In genomic region chr16:23464196-23464595, GRCh38 we compare ENCODE assay signal across 20 cellular contexts. TPM values are rescaled to one million over a fixed set of nuclear protein-coding genes. Genes with fewer than 3 reads are reported as not detected.
DNase-seq lines count a peak whose midpoint lies in the region; ATAC-seq, FAIRE-seq and TF ChIP-seq lines count a peak whose summit lies in the region.
"Had no signal": no experiment of that assay in that cellular context is flagged by ENCODE, and none has a peak within 500 bp of the region (broad histone marks: within the 10 kb centered on the region; RNA-seq: fewer than 3 reads in every experiment).

No MANE protein-coding gene starts in this region.

- SMC1A ChIA-PET in GM12878 (lab: Charles Lee; ENCODE audit: uncharacterized antibody, unreplicated experiment): no interaction called here

- BruUV-seq in GM12878 (replicated peaks; lab: Mats Ljungman, UMichigan) (TSS peak; percentile 4), HepG2 (replicated peaks; lab: Mats Ljungman, UMichigan) (no TSS peak)

- H3K4me1 Mint-ChIP-seq in CD8-positive, alpha-beta T cell (ENCODE audit: low read depth): no peaks in the 10 kb centered on the region
- no peaks in the 10 kb centered on the region for H3K4me1 Mint-ChIP-seq in activated naive CD8-positive, alpha-beta T cell treated with anti-CD3 and anti-CD28 coated beads for 36 hours

- CTCF ChIA-PET in CD8-positive, alpha-beta T cell (lab: Charles Lee): interaction anchor here (1.5 kb wide), 1 partner anchor 30 kb away, joined by 4 read pairs; no protein-coding TSS in a partner anchor
- CTCF ChIA-PET in GM12878 (lab: Yijun Ruan, JAX): no interaction called here
- CTCF ChIA-PET in HepG2 (lab: Yijun Ruan, JAX; ENCODE audit: low intra/inter-chr PET ratio, low total read pairs): no interaction called here

- no peaks in the 10 kb centered on the region for H3K4me1 ChIP-seq in CD8-positive, alpha-beta T cell (ENCODE audit: insufficient read depth, low read length)
- H3K4me1 ChIP-seq in GM12878 (ENCODE audit: control insufficient read depth, insufficient read depth, low read length) (no peaks in the 10 kb centered on the region), left ventricle myocardium inferior (peaks cover 28% of the 10 kb centered on the region), psoas muscle (peaks cover 20% of the 10 kb centered on the region), HepG2 (ENCODE audit: insufficient read depth, low read length) (no peaks in the 10 kb centered on the region)

- peaks cover 16% of the 10 kb centered on the region for H3K36me3 ChIP-seq in CD8-positive, alpha-beta T cell (ENCODE audit: insufficient read depth, low read length)
- H3K36me3 ChIP-seq in GM12878 (ENCODE audit: control insufficient read depth in 2 of 2, insufficient read depth in 2 of 2, low read length in 1 of 2) (peaks cover 15 to 19% of the 10 kb centered on the region in 2 experiments), left ventricle myocardium inferior (peaks cover 31% of the 10 kb centered on the region), psoas muscle (ENCODE audit: insufficient read depth in 1 of 2, low read depth in 1 of 2) (peaks cover 5 to 53% of the 10 kb centered on the region in 2 donors), HepG2 (replicated peaks in 1 of 2; ENCODE audit: control insufficient read depth in 1 of 2, insufficient read depth in 2 of 2, low read length in 2 of 2) (peaks cover 24 to 52% of the 10 kb centered on the region in 2 experiments)

- H3K27me3 ChIP-seq in CD8-positive, alpha-beta T cell (ENCODE audit: insufficient read depth, low read length): no peaks in the 10 kb centered on the region
- H3K27me3 ChIP-seq in GM12878 (replicated peaks in 1 of 2; ENCODE audit: control insufficient read depth in 2 of 2, insufficient read depth in 2 of 2, low read length in 1 of 2): no peaks in the 10 kb centered on the region
- no peaks in the 10 kb centered on the region for H3K27me3 ChIP-seq in left ventricle myocardium inferior (ENCODE audit: low read depth)
- no peaks in the 10 kb centered on the region for H3K27me3 ChIP-seq in psoas muscle (ENCODE audit: insufficient read depth in 3 of 3, low read length in 2 of 3)
- H3K27me3 ChIP-seq in HepG2 (ENCODE audit: control insufficient read depth in 1 of 2, insufficient read depth in 2 of 2, low read length in 2 of 2): no peaks in the 10 kb centered on the region

- peaks cover 47% of the 10 kb centered on the region for H3K36me3 Mint-ChIP-seq in CD8-positive, alpha-beta T cell
- H3K36me3 Mint-ChIP-seq in activated naive CD8-positive, alpha-beta T cell treated with anti-CD3 and anti-CD28 coated beads for 36 hours: no peaks in the 10 kb centered on the region

- no peak overlapping the region for H3K4me3 Mint-ChIP-seq in CD8-positive, alpha-beta T cell
- H3K4me3 Mint-ChIP-seq in activated naive CD8-positive, alpha-beta T cell treated with anti-CD3 and anti-CD28 coated beads for 36 hours: no peak overlapping the region
- H3K4me3 Mint-ChIP-seq: CD4-positive, alpha-beta memory T cell; effector memory CD8-positive, alpha-beta T cell had no signal

- TF ChIP-seq RAD21 in GM12878 (IDR thresholded peaks at IDR 0.05; ENCODE audit: insufficient read depth, low read depth, low read length) (no peak), HepG2 (CRISPR knock-in tag; IDR thresholded peaks at IDR 0.05) (no peak)

- TF ChIP-seq EP300 in GM12878 (IDR thresholded peaks at IDR 0.05; ENCODE audit: borderline replicate concordance in 1 of 2, control insufficient read depth in 1 of 2, low read depth in 2 of 2, low read length in 2 of 2): no peak
- no peak for TF ChIP-seq EP300 in HepG2 (IDR thresholded peaks at IDR 0.05; ENCODE audit: low read depth in 2 of 2, low read length in 2 of 2)
- no peak for TF ChIP-seq EP300 in HepG2 (CRISPR knock-in tag; IDR thresholded peaks at IDR 0.05; ENCODE audit: borderline replicate concordance)

- TF ChIP-seq POLR2A in GM12878 (IDR thresholded peaks at IDR 0.05; ENCODE audit: low read depth, low read length): no peak
- no peak for TF ChIP-seq POLR2A in HepG2 (IDR thresholded peaks at IDR 0.05; ENCODE audit: insufficient read depth in 1 of 2, low read depth in 2 of 2, low read length in 2 of 2)

- WGBS in GM12878 (ENCODE audit: insufficient coverage, insufficient replicate concordance, low lambda C conversion rate, missing lambda C conversion rate): 100% methylated on average over 1 of the region's 1 CpG
- WGBS in psoas muscle, 3 donors: 30 to 35% (median 33%) methylated on average over 1 of the region's 1 CpG
- 100% methylated on average over 1 of the region's 1 CpG for WGBS in HepG2 (ENCODE audit: low lambda C conversion rate)

- no peak overlapping the region for H3K4me2 ChIP-seq in GM12878 (ENCODE audit: control insufficient read depth, insufficient read depth)
- no peak overlapping the region for H3K4me2 ChIP-seq in HepG2 (ENCODE audit: low read depth, low read length)

- H3K9ac ChIP-seq in GM12878 (ENCODE audit: control insufficient read depth, insufficient read depth, low read length): no peak overlapping the region
- H3K9ac ChIP-seq in HepG2 (ENCODE audit: insufficient read depth, low read depth, low read length): no peak overlapping the region

- intact Hi-C loops in CD8-positive, alpha-beta T cell (cut with DNase I, micrococcal nuclease): no loop called here
- intact Hi-C loops in GM12878 (cut with micrococcal nuclease; ENCODE audit: unreplicated experiment): loop anchor here (10.0 kb wide), 1 partner anchor 91 kb away; the partner anchor contains the start of genes EARS2 and UBFD1
- intact Hi-C loops in left ventricle myocardium inferior (cut with micrococcal nuclease): no loop called here
- intact Hi-C loops in psoas muscle (cut with DNase I): no loop called here
- intact Hi-C loops in HepG2 (cut with micrococcal nuclease; ENCODE audit: unreplicated experiment): no loop called here

- no peaks in the 10 kb centered on the region for H3K27me3 Mint-ChIP-seq in CD8-positive, alpha-beta T cell (ENCODE audit: low read depth)
- no peaks in the 10 kb centered on the region for H3K27me3 Mint-ChIP-seq in activated naive CD8-positive, alpha-beta T cell treated with anti-CD3 and anti-CD28 coated beads for 36 hours
- H3K27me3 Mint-ChIP-seq: CD4-positive, alpha-beta memory T cell; effector memory CD8-positive, alpha-beta T cell had no signal

- H4K20me1 ChIP-seq in GM12878 (ENCODE audit: control insufficient read depth, insufficient read depth) (no peaks in the 10 kb centered on the region), HepG2 (ENCODE audit: insufficient read depth, low read length) (no peaks in the 10 kb centered on the region)

- no peaks in the 10 kb centered on the region for H3K9me3 ChIP-seq in CD8-positive, alpha-beta T cell (ENCODE audit: low read length)
- no peaks in the 10 kb centered on the region for H3K9me3 ChIP-seq in GM12878 (replicated peaks; ENCODE audit: control insufficient read depth, insufficient read depth, low read length)
- no peaks in the 10 kb centered on the region for H3K9me3 ChIP-seq in left ventricle myocardium inferior (replicated peaks)
- no peaks in the 10 kb centered on the region for H3K9me3 ChIP-seq in psoas muscle
- no peaks in the 10 kb centered on the region for H3K9me3 ChIP-seq in HepG2 (ENCODE audit: low read length)
- H3K9me3 ChIP-seq: thoracic aorta had no signal

- in situ Hi-C loops in GM12878 (cut with MboI): no loop called here
- in situ Hi-C loops in HepG2 (cut with HindIII; ENCODE audit: extremely low pct_ligation_motif_present, low pct_unique_long_range_greater_than_20kb): no loop called here

- H3K79me2 ChIP-seq in GM12878 (ENCODE audit: control insufficient read depth, insufficient read depth, low read length) (no peaks in the 10 kb centered on the region), HepG2 (ENCODE audit: insufficient read depth, low read length) (no peaks in the 10 kb centered on the region)

- H3K9me3 Mint-ChIP-seq in CD8-positive, alpha-beta T cell: no peaks in the 10 kb centered on the region
- H3K9me3 Mint-ChIP-seq in activated naive CD8-positive, alpha-beta T cell treated with anti-CD3 and anti-CD28 coated beads for 36 hours: no peaks in the 10 kb centered on the region
- H3K9me3 Mint-ChIP-seq: CD4-positive, alpha-beta memory T cell; effector memory CD8-positive, alpha-beta T cell had no signal

- POLR2A ChIA-PET in CD8-positive, alpha-beta T cell (lab: Charles Lee): no interaction called here
- POLR2A ChIA-PET in GM12878 (lab: Charles Lee) (no interaction called here), HepG2 (lab: Yijun Ruan, JAX) (interaction anchor here (0.7 kb wide), 1 partner anchor 12 kb away, joined by 3 read pairs; no protein-coding TSS in a partner anchor)

- no peak for ATAC-seq in CD8-positive, alpha-beta T cell
- ATAC-seq in GM12878 (no peak), psoas muscle (no peak), HepG2 (no peak), GM19023 (IDR thresholded peaks at IDR 0.05; ENCODE audit: unreplicated experiment) (no peak)
- ATAC-seq: effector memory CD8-positive, alpha-beta T cell had no signal

- H3K27ac ChIP-seq in CD8-positive, alpha-beta T cell (ENCODE audit: low read depth, low read length): no peak overlapping the region
- H3K27ac ChIP-seq in GM12878 (ENCODE audit: control insufficient read depth, insufficient read depth) (no peak overlapping the region), left ventricle myocardium inferior (replicated peaks) (peak overlapping the region; percentile 35), psoas muscle (peak overlapping the region; percentile 13), HepG2 (ENCODE audit: extremely low read length, insufficient read depth, low read length) (no peak overlapping the region)
- H3K27ac ChIP-seq: thoracic aorta had no signal

- DNase-seq in CD8-positive, alpha-beta T cell: no peak
- no peak for DNase-seq in GM12878 (ENCODE audit: low read depth, low spot score)
- DNase-seq in left ventricle myocardium inferior: no peak
- no peak for DNase-seq in psoas muscle
- no peak for DNase-seq in HepG2 (ENCODE audit: low spot score)
- no peak for DNase-seq in NCI-H2196 (lab: John Stamatoyannopoulos, UW; ENCODE audit: unreplicated experiment)
- DNase-seq in activated naive CD8-positive, alpha-beta T cell treated with anti-CD3 and anti-CD28 coated beads for 36 hours: no peak
- DNase-seq: CD4-positive, alpha-beta memory T cell; effector memory CD8-positive, alpha-beta T cell; H7; MM.1S; NCI-H146; NCI-H748 treated with DMSO at 0.1 percent for 48 hours; right cardiac atrium; SIG-M5; T-helper 1 cell had no signal

- RAD21 ChIA-PET in GM12878 (lab: Charles Lee; ENCODE audit: unreplicated experiment): no interaction called here

- peak overlapping the region; percentile 56 for H3K27ac Mint-ChIP-seq in CD8-positive, alpha-beta T cell
- no peak overlapping the region for H3K27ac Mint-ChIP-seq in activated naive CD8-positive, alpha-beta T cell treated with anti-CD3 and anti-CD28 coated beads for 36 hours

- H2AFZ ChIP-seq in GM12878 (ENCODE audit: control insufficient read depth, low read depth, low read length) (no peak overlapping the region), HepG2 (ENCODE audit: low read length) (no peak overlapping the region)

- FAIRE-seq in GM12878 (lab: Jason Lieb, UNC) (no peak), HepG2 (lab: Jason Lieb, UNC) (no peak)
- FAIRE-seq: GM12892, K562 had no signal

- H3K4me3 ChIP-seq in CD8-positive, alpha-beta T cell (ENCODE audit: low read depth, low read length): no peak overlapping the region
- H3K4me3 ChIP-seq in GM12878 (no peak overlapping the region), left ventricle myocardium inferior (no peak overlapping the region), psoas muscle (no peak overlapping the region), HepG2 (replicated peaks in 1 of 3; ENCODE audit: insufficient read depth in 1 of 3, low read depth in 2 of 3, low read length in 3 of 3) (no peak overlapping the region)
- H3K4me3 ChIP-seq: K562, thoracic aorta had no signal

- TF ChIP-seq CTCF in CD8-positive, alpha-beta T cell (IDR thresholded peaks at IDR 0.05): no peak
- TF ChIP-seq CTCF in GM12878 (IDR thresholded peaks at IDR 0.05 in 2 of 3, conservative IDR thresholded peaks at IDR 0.05 in 1 of 3; ENCODE audit: control insufficient read depth in 2 of 3, extremely low read depth in 1 of 3, insufficient read depth in 1 of 3, low read depth in 3 of 3, low read length in 3 of 3): no peak
- no peak for TF ChIP-seq CTCF in left ventricle myocardium inferior (IDR thresholded peaks at IDR 0.05; ENCODE audit: borderline replicate concordance)
- TF ChIP-seq CTCF in psoas muscle (IDR thresholded peaks at IDR 0.05): no peak
- no peak for TF ChIP-seq CTCF in HepG2 (CRISPR knock-in tag; IDR thresholded peaks at IDR 0.05)

RNA-seq across cellular contexts. Expression of gene COG7, which starts 11.2 kb away (rescaled TPM):
- total RNA-seq in CD8-positive, alpha-beta T cell: 10 to 100 TPM; 13.3 to 14.7 TPM
- 93.3 and 95.2 TPM in 2 replicates for total RNA-seq in GM12878 (2013; cell fraction: nucleolus; rRNA removed)
- 9.7 and 12.1 TPM in 2 replicates for total RNA-seq in GM12878 (2014; rRNA removed)
- 9.4 and 10.0 TPM in 2 replicates for total RNA-seq in GM12878 (2014; rRNA removed; fragmentation: Illumina TruSeq; extraction: Trizol)
- 9.4 and 10.9 TPM in 2 replicates for total RNA-seq in GM12878 (2021)
- polyA plus RNA-seq in GM12878 (2011; ENCODE audit: low read depth): 10.2 TPM
- 12.6 and 24.0 TPM in 2 replicates for polyA plus RNA-seq in GM12878 (2011; rRNA removed)
- polyA plus RNA-seq in GM12878 (2011; cell fraction: cytosol; rRNA removed): 39.0 and 41.6 TPM in 2 replicates
- 51.4 and 53.8 TPM in 2 replicates for polyA plus RNA-seq in GM12878 (2011; cell fraction: nucleus; rRNA removed)
- polyA plus RNA-seq in GM12878 (2012): 13.9 and 14.5 TPM in 2 replicates
- 8.2 and 10.6 TPM in 2 replicates for polyA plus RNA-seq in GM12878 (2014; fragmentation: Illumina TruSeq; extraction: Trizol)
- polyA plus RNA-seq in GM12878 (2014; fragmentation: Nextera tagmentation; extraction: Ambion mirVana): 1 to 10 TPM; 2.9 to 7.5 TPM
- 12.8 and 14.9 TPM in 2 replicates for polyA plus RNA-seq in GM12878 (2014; rRNA removed)
- 1 to 10 TPM; 9.5 to 9.9 TPM for polyA plus RNA-seq in GM12878 (2016; fragmentation: Nextera tagmentation; extraction: Ambion mirVana)
- 32.6 and 33.8 TPM in 2 replicates for polyA minus RNA-seq in GM12878 (2011; rRNA and poly(A)+ RNA removed)
- 5.6 and 8.7 TPM in 2 replicates for polyA minus RNA-seq in GM12878 (2011; cell fraction: cytosol; rRNA and poly(A)+ RNA removed)
- 14.7 and 20.9 TPM in 2 replicates for polyA minus RNA-seq in GM12878 (2011; cell fraction: nucleus; rRNA and poly(A)+ RNA removed)
- 11.7 TPM for total RNA-seq in left ventricle myocardium inferior
- 1 to 10 TPM; 6.7 to 9.6 (median 9.4) TPM for total RNA-seq in psoas muscle
- 10 to 100 TPM in 2 of 3 donors, 1 to 10 TPM in 1; 7.6 to 14.7 (median 10.5) TPM for polyA plus RNA-seq in psoas muscle
- 12.6 and 15.4 TPM in 2 replicates for total RNA-seq in HepG2 (2016; rRNA removed; fragmentation: Illumina TruSeq; extraction: Trizol)
- 9.2 and 9.5 TPM in 2 replicates for total RNA-seq in HepG2 (2016; cell fraction: cytosol; rRNA removed; fragmentation: Illumina TruSeq; extraction: Trizol; ENCODE audit: low read depth)
- total RNA-seq in HepG2 (2016; cell fraction: insoluble cytoplasmic fraction; rRNA removed; fragmentation: Illumina TruSeq; extraction: Trizol): 14.1 and 14.7 TPM in 2 replicates
- total RNA-seq in HepG2 (2016; cell fraction: membrane; rRNA removed; fragmentation: Illumina TruSeq; extraction: Trizol): 8.1 and 9.4 TPM in 2 replicates
- total RNA-seq in HepG2 (2016; cell fraction: nucleus; rRNA removed; fragmentation: Illumina TruSeq; extraction: Trizol): 16.3 and 18.0 TPM in 2 replicates
- polyA plus RNA-seq in HepG2 (2011; rRNA removed): 51.0 and 54.5 TPM in 2 replicates
- polyA plus RNA-seq in HepG2 (2011; cell fraction: cytosol; rRNA removed): 32.5 and 55.6 TPM in 2 replicates
- 105 and 118 TPM in 2 replicates for polyA plus RNA-seq in HepG2 (2011; cell fraction: nucleus; rRNA removed)
- polyA plus RNA-seq in HepG2 (2012): 18.4 and 20.0 TPM in 2 replicates
- polyA plus RNA-seq in HepG2 (2016; cell fraction: cytosol; fragmentation: Illumina TruSeq; extraction: Trizol; ENCODE audit: low read depth): 1.5 and 2.3 TPM in 2 replicates
- polyA plus RNA-seq in HepG2 (2016; cell fraction: insoluble cytoplasmic fraction; fragmentation: Illumina TruSeq; extraction: Trizol; ENCODE audit: low read depth): 22.3 and 23.7 TPM in 2 replicates
- 3.7 and 4.9 TPM in 2 replicates for polyA plus RNA-seq in HepG2 (2016; cell fraction: membrane; fragmentation: Illumina TruSeq; extraction: Trizol; ENCODE audit: low read depth)
- 47.6 and 49.5 TPM in 2 replicates for polyA plus RNA-seq in HepG2 (2016; cell fraction: nucleus; fragmentation: Illumina TruSeq; extraction: Trizol; ENCODE audit: insufficient read depth, low read depth)
- 44.8 and 70.9 TPM in 2 replicates for polyA minus RNA-seq in HepG2 (2011; rRNA and poly(A)+ RNA removed; ENCODE audit: low replicate concordance)
- polyA minus RNA-seq in HepG2 (2011; cell fraction: cytosol; rRNA and poly(A)+ RNA removed): 14.6 and 17.4 TPM in 2 replicates
- polyA minus RNA-seq in HepG2 (2011; cell fraction: nucleus; rRNA and poly(A)+ RNA removed): 42.8 and 50.6 TPM in 2 replicates
- 10 to 100 TPM; 14.0 to 14.1 TPM for total RNA-seq in activated naive CD8-positive, alpha-beta T cell treated with anti-CD3 and anti-CD28 coated beads for 36 hours

RNA-seq across cellular contexts. Expression of gene GGA2, which starts 46.1 kb away (rescaled TPM):
- 100 to 1,000 TPM; 220 to 239 TPM for total RNA-seq in CD8-positive, alpha-beta T cell
- total RNA-seq in GM12878 (2013; cell fraction: nucleolus; rRNA removed): 287 and 319 TPM in 2 replicates
- total RNA-seq in GM12878 (2014; rRNA removed) (57.9 and 62.0 TPM in 2 replicates), GM12878 (2014; rRNA removed; fragmentation: Illumina TruSeq; extraction: Trizol) (56.8 and 56.9 TPM in 2 replicates), GM12878 (2021) (106 and 113 TPM in 2 replicates), left ventricle myocardium inferior (59.4 TPM), psoas muscle (10 to 100 TPM; 43.1 to 62.9 (median 56.4) TPM), HepG2 (2016; rRNA removed; fragmentation: Illumina TruSeq; extraction: Trizol) (69.8 and 93.1 TPM in 2 replicates)
- 42.8 TPM for polyA plus RNA-seq in GM12878 (2011; ENCODE audit: low read depth)
- polyA plus RNA-seq in GM12878 (2011; rRNA removed) (105 and 145 TPM in 2 replicates), GM12878 (2014; fragmentation: Illumina TruSeq; extraction: Trizol) (153 and 192 TPM in 2 replicates), GM12878 (2014; fragmentation: Nextera tagmentation; extraction: Ambion mirVana) (10 to 100 TPM; 14.1 to 21.5 TPM), GM12878 (2014; rRNA removed) (75.1 and 77.2 TPM in 2 replicates), GM12878 (2016; fragmentation: Nextera tagmentation; extraction: Ambion mirVana) (10 to 100 TPM; 96.0 to 97.1 TPM), psoas muscle (10 to 100 TPM; 18.9 to 49.3 (median 21.7) TPM), HepG2 (2011; rRNA removed) (51.5 and 52.3 TPM in 2 replicates)
- polyA plus RNA-seq in GM12878 (2011; cell fraction: cytosol; rRNA removed): 58.9 and 72.5 TPM in 2 replicates
- polyA plus RNA-seq in GM12878 (2011; cell fraction: nucleus; rRNA removed): 191 and 225 TPM in 2 replicates
- polyA plus RNA-seq in GM12878 (2012): 65.6 and 83.8 TPM in 2 replicates
- 84.8 and 103 TPM in 2 replicates for polyA minus RNA-seq in GM12878 (2011; rRNA and poly(A)+ RNA removed)
- polyA minus RNA-seq in GM12878 (2011; cell fraction: cytosol; rRNA and poly(A)+ RNA removed): 32.7 and 35.3 TPM in 2 replicates
- polyA minus RNA-seq in GM12878 (2011; cell fraction: nucleus; rRNA and poly(A)+ RNA removed): 47.3 and 59.9 TPM in 2 replicates
- 52.6 and 57.4 TPM in 2 replicates for total RNA-seq in HepG2 (2016; cell fraction: cytosol; rRNA removed; fragmentation: Illumina TruSeq; extraction: Trizol; ENCODE audit: low read depth)
- 76.8 and 80.6 TPM in 2 replicates for total RNA-seq in HepG2 (2016; cell fraction: insoluble cytoplasmic fraction; rRNA removed; fragmentation: Illumina TruSeq; extraction: Trizol)
- total RNA-seq in HepG2 (2016; cell fraction: membrane; rRNA removed; fragmentation: Illumina TruSeq; extraction: Trizol): 41.5 and 45.8 TPM in 2 replicates
- 84.5 and 97.4 TPM in 2 replicates for total RNA-seq in HepG2 (2016; cell fraction: nucleus; rRNA removed; fragmentation: Illumina TruSeq; extraction: Trizol)
- polyA plus RNA-seq in HepG2 (2011; cell fraction: cytosol; rRNA removed): 25.4 and 28.7 TPM in 2 replicates
- 184 and 204 TPM in 2 replicates for polyA plus RNA-seq in HepG2 (2011; cell fraction: nucleus; rRNA removed)
- 70.4 and 97.1 TPM in 2 replicates for polyA plus RNA-seq in HepG2 (2012)
- polyA plus RNA-seq in HepG2 (2016; cell fraction: cytosol; fragmentation: Illumina TruSeq; extraction: Trizol; ENCODE audit: low read depth): 4.7 and 5.8 TPM in 2 replicates
- polyA plus RNA-seq in HepG2 (2016; cell fraction: insoluble cytoplasmic fraction; fragmentation: Illumina TruSeq; extraction: Trizol; ENCODE audit: low read depth): 87.5 and 99.8 TPM in 2 replicates
- 11.1 and 11.7 TPM in 2 replicates for polyA plus RNA-seq in HepG2 (2016; cell fraction: membrane; fragmentation: Illumina TruSeq; extraction: Trizol; ENCODE audit: low read depth)
- 238 and 249 TPM in 2 replicates for polyA plus RNA-seq in HepG2 (2016; cell fraction: nucleus; fragmentation: Illumina TruSeq; extraction: Trizol; ENCODE audit: insufficient read depth, low read depth)
- polyA minus RNA-seq in HepG2 (2011; rRNA and poly(A)+ RNA removed; ENCODE audit: low replicate concordance): 58.5 and 111 TPM in 2 replicates
- 31.9 and 47.6 TPM in 2 replicates for polyA minus RNA-seq in HepG2 (2011; cell fraction: cytosol; rRNA and poly(A)+ RNA removed)
- 134 and 143 TPM in 2 replicates for polyA minus RNA-seq in HepG2 (2011; cell fraction: nucleus; rRNA and poly(A)+ RNA removed)
- 10 to 100 TPM; 70.9 to 80.9 TPM for total RNA-seq in activated naive CD8-positive, alpha-beta T cell treated with anti-CD3 and anti-CD28 coated beads for 36 hours

Comparison
In these comparisons a context has a peak if more than half of its experiments do, and no peak if none do; other contexts are left out.
1. H3K27ac ChIP-seq: peak in left ventricle myocardium inferior (single experiment) and psoas muscle (single experiment); none in CD8-positive, alpha-beta T cell (single experiment), GM12878 (single experiment) and HepG2 (single experiment).